ENCODE assay signal across 8 cellular contexts in the genomic region with DNA sequence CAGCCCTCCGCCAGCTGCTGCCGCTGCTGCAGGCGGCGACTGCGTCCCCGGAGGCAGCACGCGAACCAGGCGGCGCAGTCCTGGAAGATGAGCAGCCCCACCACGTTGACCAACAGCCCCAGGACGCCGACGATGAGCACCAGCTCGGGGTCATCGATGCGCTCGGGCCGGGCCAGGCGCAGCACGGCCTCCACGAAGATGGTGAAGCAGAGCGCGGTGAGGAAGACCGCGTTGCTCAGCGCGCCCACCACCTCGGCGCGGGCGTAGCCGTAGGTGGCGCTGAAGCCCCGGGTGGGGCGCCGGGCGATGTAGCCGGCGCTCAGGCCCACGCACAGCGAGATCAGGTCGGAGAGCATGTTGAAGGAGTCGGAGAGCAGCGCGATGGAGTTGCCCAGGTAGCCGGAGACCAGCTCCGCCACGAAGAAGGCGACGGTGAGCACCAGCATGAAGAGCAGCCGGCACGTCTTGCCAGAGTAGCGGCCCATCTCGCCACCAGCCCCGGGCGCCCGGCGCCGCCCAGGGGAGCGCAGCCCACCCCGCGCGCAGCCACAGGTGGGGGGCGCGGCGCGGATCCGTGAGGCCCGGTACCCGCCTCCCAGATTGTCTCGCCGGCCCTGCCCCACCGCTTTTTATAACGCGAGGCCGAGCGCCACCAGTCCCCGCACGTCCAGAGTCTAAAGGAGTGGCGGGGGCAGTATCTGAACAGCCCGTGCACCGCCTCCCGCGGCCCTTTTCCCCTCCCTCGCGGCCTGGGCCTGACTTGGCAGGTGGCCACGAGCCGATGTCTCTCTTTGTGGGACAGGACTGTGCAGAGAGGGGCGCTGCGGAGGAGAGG. TPM values are rescaled to one million over a fixed set of nuclear protein-coding genes. Genes with fewer than 3 reads are reported as not detected.
A peak's percentile ranks its signal among the peaks of the same experiment; 100 is the strongest.
DNase-seq lines count a peak whose midpoint lies in the region; TF ChIP-seq lines count a peak whose summit lies in the region.

A gene (minus strand): TSS at position 602 of the 835 bp plus-strand sequence. CDS start 117 bp downstream, at position 485.

- H3K4me1 ChIP-seq in HEK293 (ENCODE audit: control insufficient read depth, insufficient read depth, low read length) (no peaks in the 10 kb centered on the region), esophagus muscularis mucosa (peaks cover 6 to 13% (median 13%) of the 10 kb centered on the region in 4 donors), muscle layer of duodenum (ENCODE audit: control insufficient read depth in 1 of 2, insufficient read depth in 2 of 2, low read length in 2 of 2) (peaks cover 0 to 14% of the 10 kb centered on the region in 2 donors), vagina (peaks cover 8% of the 10 kb centered on the region)

- POLR2A ChIA-PET in HEK293 (lab: Yijun Ruan, JAX) = no interaction called here

- no peak within 1 kb of the TSS for H2AFZ ChIP-seq in SU-DHL-6 (ENCODE audit: low read depth, low read length, severe bottlenecking)

- no peaks in the 10 kb centered on the region for H3K36me3 ChIP-seq in HEK293 (ENCODE audit: control insufficient read depth in 2 of 2, insufficient read depth in 1 of 2, low read length in 2 of 2)
- no peaks in the 10 kb centered on the region for H3K36me3 ChIP-seq in SU-DHL-6 (ENCODE audit: low read length)
- no peaks in the 10 kb centered on the region for H3K36me3 ChIP-seq in esophagus muscularis mucosa
- no peaks in the 10 kb centered on the region for H3K36me3 ChIP-seq in muscle layer of duodenum (ENCODE audit: control insufficient read depth in 1 of 2, insufficient read depth in 2 of 2, low read length in 2 of 2)
- H3K36me3 ChIP-seq in vagina = no peaks in the 10 kb centered on the region

- peak within 1 kb of the TSS; percentile 29 for H3K4me2 ChIP-seq in SU-DHL-6 (ENCODE audit: low read depth, low read length, poor library complexity, severe bottlenecking)

- CTCF ChIA-PET in HEK293 (lab: Yijun Ruan, JAX) = interaction anchor here (0.7 kb wide), 2 partner anchors 46 to 184 kb away, joined by 3 to 6 read pairs; no protein-coding TSS in a partner anchor

- H3K4me3 ChIP-seq in HEK293 (ENCODE audit: low read depth, low read length) (peak within 1 kb of the TSS; percentile 52), SU-DHL-6 (ENCODE audit: insufficient read depth, low read length, poor library complexity, severe bottlenecking) (no peak within 1 kb of the TSS), esophagus muscularis mucosa (peak within 1 kb of the TSS; percentile 38 to 48 (median 45)), muscle layer of duodenum (ENCODE audit: low read depth in 1 of 2, low read length in 2 of 2) (peak within 1 kb of the TSS; percentile 52 to 74), vagina (peak within 1 kb of the TSS; percentile 35 to 51)

- DNase-seq in Daoy (ENCODE audit: low read depth) (peak; percentile 31), esophagus muscularis mucosa (ENCODE audit: extremely low spot score) (peak; percentile 83), vagina (ENCODE audit: extremely low spot score in 2 of 2) (no peak), COLO829 (ENCODE audit: low spot score) (no peak)
- DNase-seq in effector CD8-positive, alpha-beta T cell (lab: John Stamatoyannopoulos, UW) = no peak

- H3K27me3 ChIP-seq in SU-DHL-6 (ENCODE audit: low read length) (no peaks in the 10 kb centered on the region), esophagus muscularis mucosa (peaks cover 0 to 40% (median 12%) of the 10 kb centered on the region in 4 donors), muscle layer of duodenum (ENCODE audit: low read depth, low read length) (no peaks in the 10 kb centered on the region), vagina (no peaks in the 10 kb centered on the region)

- H3K27ac ChIP-seq in HEK293 (ENCODE audit: extremely low read depth, low read depth, low read length) (peak within 1 kb of the TSS; percentile 35; the same call in 1 of the 2 replicates), SU-DHL-6 (ENCODE audit: low read depth, low read length) (no peak within 1 kb of the TSS), esophagus muscularis mucosa (replicated peaks in 1 of 4) (no peak within 1 kb of the TSS), muscle layer of duodenum (ENCODE audit: low read length) (peak within 1 kb of the TSS; percentile 31), vagina (no peak within 1 kb of the TSS)

- H3K79me2 ChIP-seq in SU-DHL-6 (ENCODE audit: insufficient read depth, low read length) = no peaks in the 10 kb centered on the region

- TF ChIP-seq POLR2A in esophagus muscularis mucosa (IDR thresholded peaks at IDR 0.05; ENCODE audit: low read depth) = no peak
- TF ChIP-seq POLR2A in vagina (IDR thresholded peaks at IDR 0.05) = no peak

- TF ChIP-seq CTCF in HEK293 (tag by site-specific recombination; IDR thresholded peaks at IDR 0.05) (peak; percentile 96), SU-DHL-6 (IDR thresholded peaks at IDR 0.05; ENCODE audit: insufficient read depth, low read length, poor library complexity, severe bottlenecking) (no peak), esophagus muscularis mucosa (IDR thresholded peaks at IDR 0.05) (no peak), vagina (IDR thresholded peaks at IDR 0.05) (no peak)

- H3F3A ChIP-seq in SU-DHL-6 (ENCODE audit: insufficient read depth) = no peaks in the 10 kb centered on the region

- intact Hi-C loops in esophagus muscularis mucosa (cut with DNase I) (no loop called here), vagina (cut with DNase I) (no loop called here)

- no peaks in the 10 kb centered on the region for H3K9me2 ChIP-seq in SU-DHL-6 (replicated peaks; ENCODE audit: insufficient read depth, low read length)

- TF ChIP-seq EP300 in esophagus muscularis mucosa (IDR thresholded peaks at IDR 0.05) = no peak

- no peak within 1 kb of the TSS for H3K9ac ChIP-seq in SU-DHL-6 (ENCODE audit: low read length)

- no peaks in the 10 kb centered on the region for H4K20me1 ChIP-seq in SU-DHL-6 (ENCODE audit: low read depth, low read length)

- H3K9me3 ChIP-seq in HEK293 (ENCODE audit: control insufficient read depth, insufficient read depth, low read depth, low read length) (no peaks in the 10 kb centered on the region), SU-DHL-6 (ENCODE audit: insufficient read depth, low read length) (no peaks in the 10 kb centered on the region), esophagus muscularis mucosa (no peaks in the 10 kb centered on the region), muscle layer of duodenum (ENCODE audit: control insufficient read depth in 1 of 2, low read length in 2 of 2) (no peaks in the 10 kb centered on the region), vagina (no peaks in the 10 kb centered on the region)

- 0% methylated on average over 20 of the region's 91 CpGs for WGBS in esophagus muscularis mucosa

TF ChIP-seq in HEK293, 187 proteins besides CTCF, POLR2A, EP300 and RAD21 (continues in another document):
- TF ChIP-seq ZNF521 (tag by site-specific recombination; IDR thresholded peaks at IDR 0.05) (no peak), ZBTB48 (tag by site-specific recombination; IDR thresholded peaks at IDR 0.05) (no peak), ZNF202 (tag by site-specific recombination; IDR thresholded peaks at IDR 0.05; ENCODE audit: borderline replicate concordance) (no peak), ZNF23 (tag by site-specific recombination; IDR thresholded peaks at IDR 0.05; ENCODE audit: borderline replicate concordance) (no peak), ZFHX2 (tag by site-specific recombination; conservative IDR thresholded peaks at IDR 0.05) (peak; percentile 98), ZNF266 (tag by site-specific recombination; IDR thresholded peaks at IDR 0.05; ENCODE audit: low read depth) (no peak), ZNF10 (tag by site-specific recombination; IDR thresholded peaks at IDR 0.05) (no peak), ZNF239 (tag by site-specific recombination; IDR thresholded peaks at IDR 0.05) (no peak), ZBTB20 (tag by site-specific recombination; IDR thresholded peaks at IDR 0.05) (peak; percentile 61), ZNF404 (tag by site-specific recombination; IDR thresholded peaks at IDR 0.05) (no peak), ZNF184 (tag by site-specific recombination; IDR thresholded peaks at IDR 0.05) (no peak), HOXC10 (CRISPR knock-in tag; IDR thresholded peaks at IDR 0.05) (no peak), ZBTB21 (tag by site-specific recombination; IDR thresholded peaks at IDR 0.05) (no peak), ZNF776 (tag by site-specific recombination; IDR thresholded peaks at IDR 0.05; ENCODE audit: borderline replicate concordance) (no peak), ZNF837 (tag by site-specific recombination; IDR thresholded peaks at IDR 0.05) (peak; percentile 47; the same call in 1 of the 2 replicates)
- TF ChIP-seq, protein P1, sequence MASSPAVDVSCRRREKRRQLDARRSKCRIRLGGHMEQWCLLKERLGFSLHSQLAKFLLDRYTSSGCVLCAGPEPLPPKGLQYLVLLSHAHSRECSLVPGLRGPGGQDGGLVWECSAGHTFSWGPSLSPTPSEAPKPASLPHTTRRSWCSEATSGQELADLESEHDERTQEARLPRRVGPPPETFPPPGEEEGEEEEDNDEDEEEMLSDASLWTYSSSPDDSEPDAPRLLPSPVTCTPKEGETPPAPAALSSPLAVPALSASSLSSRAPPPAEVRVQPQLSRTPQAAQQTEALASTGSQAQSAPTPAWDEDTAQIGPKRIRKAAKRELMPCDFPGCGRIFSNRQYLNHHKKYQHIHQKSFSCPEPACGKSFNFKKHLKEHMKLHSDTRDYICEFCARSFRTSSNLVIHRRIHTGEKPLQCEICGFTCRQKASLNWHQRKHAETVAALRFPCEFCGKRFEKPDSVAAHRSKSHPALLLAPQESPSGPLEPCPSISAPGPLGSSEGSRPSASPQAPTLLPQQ (tag by site-specific recombination; IDR thresholded peaks at IDR 0.05) = no peak; the same call in 1 of the 2 replicates

RNA-seq across cellular contexts. Expression of the gene that starts here (rescaled TPM):
- total RNA-seq in Daoy (2014; rRNA removed; shearing (Covaris generic)) = not detected in 2 replicates
- total RNA-seq in esophagus muscularis mucosa (not detected), vagina (0.25 TPM)

Comparison
In these comparisons a context has a peak if more than half of its experiments do, and no peak if none do; other contexts are left out.
1. Peak in DNase-seq in Daoy; RNA of the gene not detected or under 1 TPM.
2. Peak in DNase-seq and H3K4me3 ChIP-seq in esophagus muscularis mucosa; RNA of the gene not detected or under 1 TPM.
3. H3K27ac ChIP-seq: peak in HEK293 (single experiment) and muscle layer of duodenum (single experiment); none in SU-DHL-6 (single experiment), esophagus muscularis mucosa (0 of 4) and vagina (single experiment).